8 cellular contexts compared by ENCODE assay signal in the genomic region with DNA sequence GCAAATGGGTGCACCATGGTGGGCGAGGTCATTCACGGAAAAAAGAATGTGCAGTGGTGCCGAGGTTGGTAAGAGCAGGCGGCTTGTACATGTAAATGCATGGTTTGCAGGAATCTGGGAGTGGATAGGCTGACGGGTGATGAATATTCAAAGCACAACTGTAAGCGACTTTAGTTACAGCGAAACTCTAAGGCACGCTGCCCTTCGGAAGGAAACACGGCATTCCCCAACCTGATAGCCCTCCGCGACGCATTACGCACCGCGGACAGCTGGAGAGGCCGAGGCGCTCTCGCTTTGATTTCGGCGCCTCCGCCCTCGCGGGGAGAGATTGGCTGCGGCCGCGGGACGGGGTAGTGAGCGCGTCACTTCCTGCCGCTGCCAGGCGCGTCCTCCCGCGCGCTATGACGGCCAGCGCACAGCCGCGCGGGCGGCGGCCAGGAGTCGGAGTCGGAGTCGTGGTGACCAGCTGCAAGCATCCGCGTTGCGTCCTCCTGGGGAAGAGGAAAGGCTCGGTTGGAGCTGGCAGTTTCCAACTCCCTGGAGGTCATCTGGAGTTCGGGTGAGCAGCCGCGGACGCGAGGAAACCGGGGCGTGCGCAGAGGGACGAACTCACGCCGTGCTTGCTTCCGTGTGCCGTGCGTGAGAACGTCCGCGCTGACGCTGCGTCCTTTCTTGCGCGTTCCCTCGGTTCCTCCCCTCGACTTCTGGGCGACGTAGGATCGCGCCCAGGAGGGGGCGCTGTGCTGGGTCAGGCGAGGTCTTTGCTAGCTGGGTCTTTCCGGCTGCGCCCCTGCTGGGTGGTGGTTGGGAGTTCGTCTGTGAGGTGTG. TPM values are rescaled to one million over a fixed set of nuclear protein-coding genes. Genes with fewer than 3 reads are reported as not detected.
A peak's percentile ranks its signal among the peaks of the same experiment; 100 is the strongest.
DNase-seq lines count a peak whose midpoint lies in the region; TF ChIP-seq lines count a peak whose summit lies in the region.

TSS of gene NUDT15 (plus strand) at position 381 of the 828 bp plus-strand sequence. CDS start at position 402, 21 bp downstream.

- peaks cover 0 to 4% of the 10 kb centered on the region in 2 donors for H3K4me1 ChIP-seq in neuronal stem cell (ENCODE audit: control insufficient read depth in 2 of 2, insufficient read depth in 1 of 2, low read depth in 1 of 2, low read length in 2 of 2)

- TF ChIP-seq CTCF in HFF-Myc (IDR thresholded peaks at IDR 0.05; ENCODE audit: low read depth, low read length, missing control alignments): peak; percentile 99
- TF ChIP-seq CTCF in subcutaneous adipose tissue (IDR thresholded peaks at IDR 0.05; ENCODE audit: low read depth): no peak

- H3K4me2 ChIP-seq in neuronal stem cell (ENCODE audit: insufficient read depth, low read length, poor library complexity, severe bottlenecking): peak within 1 kb of the TSS; percentile 78

- no peaks in the 10 kb centered on the region for H3K79me1 ChIP-seq in neuronal stem cell (ENCODE audit: low read depth, low read length)

- H2AFZ ChIP-seq in neuronal stem cell (ENCODE audit: low read length): peak within 1 kb of the TSS; percentile 94

- H3K4me3 ChIP-seq in GM08714 (ENCODE audit: low read length) (peak within 1 kb of the TSS; percentile 75), HFF-Myc (replicated peaks; ENCODE audit: low read depth, low read length) (peak within 1 kb of the TSS; percentile 72), neuronal stem cell (ENCODE audit: low read length in 2 of 2) (peak within 1 kb of the TSS; percentile 72 to 84)

- H3K36me3 ChIP-seq in neuronal stem cell (replicated peaks in 1 of 2; ENCODE audit: control insufficient read depth in 2 of 2, insufficient read depth in 2 of 2, low read length in 2 of 2): peaks cover 7 to 34% of the 10 kb centered on the region in 2 donors

- no peak within 1 kb of the TSS for H2BK120ac ChIP-seq in neuronal stem cell (ENCODE audit: low read depth, low read length)

- peak within 1 kb of the TSS; percentile 94 for H3K27ac ChIP-seq in neuronal stem cell (replicated peaks; ENCODE audit: low read length)

- DNase-seq in HFF-Myc (ENCODE audit: extremely low read depth, low read depth) (peak; percentile 88), MV-4-11 (lab: John Stamatoyannopoulos, UW) (peak; percentile 95), SK-MEL-5 (ENCODE audit: low read depth, low spot score) (peak; percentile 96), foreskin melanocyte (peak; percentile 97), neuronal stem cell (ENCODE audit: low spot score) (peak; percentile 91)
- DNase-seq in activated naive CD4-positive, alpha-beta T cell treated with Interleukin-2 at 50 U/mL for 16 hours: peak; percentile 96

- peak within 1 kb of the TSS; percentile 90 for H3K9ac ChIP-seq in neuronal stem cell (ENCODE audit: low read depth, low read length, poor library complexity)

- H3K9me3 ChIP-seq in neuronal stem cell (replicated peaks in 1 of 2; ENCODE audit: control insufficient read depth in 2 of 2, insufficient read depth in 1 of 2, low read depth in 1 of 2, low read length in 2 of 2): peaks cover 3 to 6% of the 10 kb centered on the region in 2 donors

- no peak within 1 kb of the TSS for H2BK12ac ChIP-seq in neuronal stem cell (ENCODE audit: low read length)

- no peak within 1 kb of the TSS for H2BK5ac ChIP-seq in neuronal stem cell (ENCODE audit: low read length)

- in situ Hi-C loops in SK-MEL-5 (cut with HindIII; ENCODE audit: low pct_unique_long_range_greater_than_20kb, low sequenced_read_pairs): no loop called here

- H4K91ac ChIP-seq in neuronal stem cell (ENCODE audit: low read depth, low read length, poor library complexity): no peak within 1 kb of the TSS

- no peaks in the 10 kb centered on the region for H3K27me3 ChIP-seq in neuronal stem cell (ENCODE audit: control insufficient read depth in 3 of 3, insufficient read depth in 3 of 3, low read depth in 1 of 3, low read length in 3 of 3)

- no peak within 1 kb of the TSS for H2AK5ac ChIP-seq in neuronal stem cell (ENCODE audit: low read depth, low read length)

- no peak within 1 kb of the TSS for H3K4ac ChIP-seq in neuronal stem cell (ENCODE audit: low read length)

- WGBS in neuronal stem cell (ENCODE audit: extremely low coverage in 2 of 2, insufficient read length in 2 of 2, insufficient replicate concordance in 1 of 2), 2 donors: no CpG with 5 or more reads among the region's 82 CpGs

- peak within 1 kb of the TSS; percentile 99 for H3K18ac ChIP-seq in neuronal stem cell (ENCODE audit: low read length)

- H3K14ac ChIP-seq in neuronal stem cell (ENCODE audit: low read length): no peak within 1 kb of the TSS

- no peak within 1 kb of the TSS for H2BK15ac ChIP-seq in neuronal stem cell (ENCODE audit: low read length)

- H3K23ac ChIP-seq in neuronal stem cell (ENCODE audit: low read depth, low read length, poor library complexity): peak within 1 kb of the TSS; percentile 66

- no peak within 1 kb of the TSS for H4K8ac ChIP-seq in neuronal stem cell (ENCODE audit: low read depth, low read length)

RNA-seq across cellular contexts. Expression of gene NUDT15, which starts in this region (rescaled TPM):
- 38.5 and 41.3 TPM in 2 replicates for total RNA-seq in SK-MEL-5 (2014; rRNA removed; shearing (Covaris generic))
- 31.9 and 34.2 TPM in 2 replicates for polyA plus RNA-seq in SK-MEL-5 (2015; cell fraction: cytosol; rRNA removed)
- 5.8 TPM in 2 replicates for polyA plus RNA-seq in SK-MEL-5 (2015; cell fraction: nucleus; rRNA removed)
- polyA plus RNA-seq in neuronal stem cell (2013, experiment 1 of 2): 33.8 TPM
- 35.0 TPM for polyA plus RNA-seq in neuronal stem cell (2013, experiment 2 of 2)
- total RNA-seq in subcutaneous adipose tissue: 10 to 100 TPM in 3 of 4 donors, 1 to 10 TPM in 1; 6.6 to 15.3 (median 13.2) TPM

Comparison
In these comparisons a context has a peak if more than half of its experiments do, and no peak if none do; other contexts are left out.
1. Peak in every context shown above with its lines: DNase-seq, H3K4me3 ChIP-seq and H3K27ac ChIP-seq.